8 cellular contexts compared by ENCODE assay signal in genomic region chr1:58895559-58896135, GRCh38.
A peak's percentile ranks its signal among the peaks of the same experiment; 100 is the strongest.
DNase-seq lines count a peak whose midpoint lies in the region; ATAC-seq, FAIRE-seq and TF ChIP-seq lines count a peak whose summit lies in the region.

No MANE protein-coding gene starts in this region.

- H4K20me1 ChIP-seq in HepG2 (ENCODE audit: insufficient read depth, low read length), result no peaks in the 10 kb centered on the region

- no peak overlapping the region for H3K4me3 Mint-ChIP-seq in mesothelial cell of epicardium

- WGBS in right lobe of liver (ENCODE audit: insufficient coverage, low coverage, low lambda C conversion rate, missing lambda C conversion rate), result 100% methylated on average over 2 of the region's 5 CpGs
- 79% methylated on average over 5 of the region's 5 CpGs for WGBS in HepG2 (ENCODE audit: low lambda C conversion rate)
- 80 to 85% methylated on average over 5 of the region's 5 CpGs for WGBS in aorta, 2 donors

- no peak overlapping the region for H2AFZ ChIP-seq in HepG2 (ENCODE audit: low read length)

- no peak for FAIRE-seq in HepG2 (lab: Jason Lieb, UNC)

- H3K9me3 ChIP-seq in right lobe of liver, result no peaks in the 10 kb centered on the region
- no peaks in the 10 kb centered on the region for H3K9me3 ChIP-seq in HepG2 (ENCODE audit: low read length)
- no peaks in the 10 kb centered on the region for H3K9me3 ChIP-seq in ascending aorta
- H3K9me3 ChIP-seq in aorta (ENCODE audit: control insufficient read depth, low read length), result no peaks in the 10 kb centered on the region

- H3K9ac ChIP-seq in HepG2 (ENCODE audit: insufficient read depth, low read depth, low read length), result no peak overlapping the region

- intact Hi-C loops in right lobe of liver (cut with DNase I), result loop anchor here in 1 of 2 donors (10.0 kb wide), 1 partner anchor 149 kb away; no protein-coding TSS in a partner anchor
- intact Hi-C loops in HepG2 (cut with micrococcal nuclease; ENCODE audit: unreplicated experiment), result no loop called here
- intact Hi-C loops in ascending aorta (cut with DNase I), result no loop called here
- intact Hi-C loops in aorta (cut with DNase I), result no loop called here

- no peak overlapping the region for H3K27ac ChIP-seq in right lobe of liver
- no peak overlapping the region for H3K27ac ChIP-seq in HepG2 (ENCODE audit: extremely low read length, insufficient read depth, low read length)
- peak overlapping the region; percentile 61 to 62 for H3K27ac ChIP-seq in ascending aorta
- H3K27ac ChIP-seq in aorta (ENCODE audit: low read depth in 1 of 2, low read length in 2 of 2), result no peak overlapping the region

- POLR2A ChIA-PET in HepG2 (lab: Yijun Ruan, JAX), result interaction anchor here (1.1 to 2.0 kb wide), 2 partner anchors 10 to 12 kb away, joined by 3 to 5 read pairs; no protein-coding TSS in a partner anchor
- POLR2A ChIA-PET in GM10248 (lab: Yijun Ruan, JAX), result interaction anchor here (0.5 kb wide), 1 partner anchor 381 kb away, joined by 3 read pairs; no protein-coding TSS in a partner anchor

- no peaks in the 10 kb centered on the region for H3K36me3 ChIP-seq in right lobe of liver
- H3K36me3 ChIP-seq in HepG2 (replicated peaks in 1 of 2; ENCODE audit: control insufficient read depth in 1 of 2, insufficient read depth in 2 of 2, low read length in 2 of 2), result no peaks in the 10 kb centered on the region
- H3K36me3 ChIP-seq in ascending aorta, result no peaks in the 10 kb centered on the region
- H3K36me3 ChIP-seq in aorta (ENCODE audit: control insufficient read depth in 1 of 2, insufficient read depth in 2 of 2, low read length in 1 of 2), result no peaks in the 10 kb centered on the region

- TF ChIP-seq POLR2A in right lobe of liver (IDR thresholded peaks at IDR 0.05) (no peak), HepG2 (IDR thresholded peaks at IDR 0.05; ENCODE audit: insufficient read depth in 1 of 2, low read depth in 2 of 2, low read length in 2 of 2) (no peak)

- H3K27ac Mint-ChIP-seq in mesothelial cell of epicardium, result peak overlapping the region; percentile 61

- H3K9me3 Mint-ChIP-seq in mesothelial cell of epicardium, result no peaks in the 10 kb centered on the region

- H3K4me1 ChIP-seq in right lobe of liver (peaks cover 0 to 15% (median 2%) of the 10 kb centered on the region in 4 donors), HepG2 (ENCODE audit: insufficient read depth, low read length) (peaks cover 65% of the 10 kb centered on the region), ascending aorta (peaks cover 10 to 35% of the 10 kb centered on the region in 2 donors), aorta (ENCODE audit: control insufficient read depth in 1 of 2, insufficient read depth in 2 of 2, low read length in 2 of 2) (no peaks in the 10 kb centered on the region)

- in situ Hi-C loops in HepG2 (cut with HindIII; ENCODE audit: extremely low pct_ligation_motif_present, low pct_unique_long_range_greater_than_20kb), result no loop called here

- H3K4me3 ChIP-seq in right lobe of liver (no peak overlapping the region), HepG2 (replicated peaks in 1 of 3; ENCODE audit: insufficient read depth in 1 of 3, low read depth in 2 of 3, low read length in 3 of 3) (no peak overlapping the region), ascending aorta (no peak overlapping the region), aorta (ENCODE audit: low read length in 2 of 2) (no peak overlapping the region)

- no peaks in the 10 kb centered on the region for H3K36me3 Mint-ChIP-seq in mesothelial cell of epicardium

- BruUV-seq in HepG2 (replicated peaks; lab: Mats Ljungman, UMichigan), result no TSS peak

- H3K4me1 Mint-ChIP-seq in mesothelial cell of epicardium, result peaks cover 34% of the 10 kb centered on the region

- CTCF ChIA-PET in HepG2 (lab: Yijun Ruan, JAX; ENCODE audit: low intra/inter-chr PET ratio, low total read pairs), result no interaction called here
- CTCF ChIA-PET in GM10248 (lab: Yijun Ruan, JAX), result interaction anchor here (0.8 to 1.1 kb wide), 2 partner anchors 15 to 17 kb away, joined by 3 read pairs; no protein-coding TSS in a partner anchor

- TF ChIP-seq RAD21 in HepG2 (CRISPR knock-in tag; IDR thresholded peaks at IDR 0.05), result no peak

- no peaks in the 10 kb centered on the region for H3K27me3 ChIP-seq in right lobe of liver
- H3K27me3 ChIP-seq in HepG2 (ENCODE audit: control insufficient read depth in 1 of 2, insufficient read depth in 2 of 2, low read length in 2 of 2), result no peaks in the 10 kb centered on the region
- H3K27me3 ChIP-seq in ascending aorta, result no peaks in the 10 kb centered on the region
- H3K27me3 ChIP-seq in aorta (ENCODE audit: control insufficient read depth in 1 of 2, insufficient read depth in 2 of 2, low read length in 1 of 2), result no peaks in the 10 kb centered on the region

- no peaks in the 10 kb centered on the region for H3K27me3 Mint-ChIP-seq in mesothelial cell of epicardium (ENCODE audit: low read depth)

- no peak for TF ChIP-seq CTCF in right lobe of liver (IDR thresholded peaks at IDR 0.05)
- no peak for TF ChIP-seq CTCF in HepG2 (CRISPR knock-in tag; IDR thresholded peaks at IDR 0.05)
- TF ChIP-seq CTCF in ascending aorta (IDR thresholded peaks at IDR 0.05), result no peak
- TF ChIP-seq CTCF in mesothelial cell of epicardium (IDR thresholded peaks at IDR 0.05; ENCODE audit: unreplicated experiment), result no peak
- no peak for TF ChIP-seq CTCF in GM10248 (IDR thresholded peaks at IDR 0.05; ENCODE audit: control extremely low read depth, extremely low read depth, low read depth, missing control alignments)

- no peak for TF ChIP-seq EP300 in HepG2 (IDR thresholded peaks at IDR 0.05; ENCODE audit: low read depth in 2 of 2, low read length in 2 of 2)
- TF ChIP-seq EP300 in HepG2 (CRISPR knock-in tag; IDR thresholded peaks at IDR 0.05; ENCODE audit: borderline replicate concordance), result no peak

- ATAC-seq in right lobe of liver (peak; percentile 6 to 31 (median 24)), HepG2 (no peak), aorta (ENCODE audit: low FRiP score) (peak; percentile 43), GM18868 (IDR thresholded peaks at IDR 0.05; ENCODE audit: unreplicated experiment) (no peak)

- DNase-seq in right lobe of liver, result no peak
- no peak for DNase-seq in HepG2 (ENCODE audit: low spot score)
- DNase-seq in ascending aorta (ENCODE audit: low spot score in 2 of 2), result no peak
- no peak for DNase-seq in mesothelial cell of epicardium (ENCODE audit: low spot score in 2 of 2, unreplicated experiment in 2 of 2)
- DNase-seq in aorta, result no peak
- no peak for DNase-seq in NAMALWA (ENCODE audit: low spot score)
- DNase-seq in GM10248 (ENCODE audit: extremely low spot score), result no peak

- H3K4me2 ChIP-seq in HepG2 (ENCODE audit: low read depth, low read length), result no peak overlapping the region

- H3K79me2 ChIP-seq in HepG2 (ENCODE audit: insufficient read depth, low read length), result no peaks in the 10 kb centered on the region

TF ChIP-seq in HepG2, 621 proteins besides CTCF, POLR2A, EP300 and RAD21:
- no peak for TF ChIP-seq ZNF496 (CRISPR knock-in tag; IDR thresholded peaks at IDR 0.05; ENCODE audit: insufficient replicate concordance)
- no peak for TF ChIP-seq MAZ (IDR thresholded peaks at IDR 0.05; ENCODE audit: borderline replicate concordance, low read depth, low read length)
- no peak for TF ChIP-seq MAZ (CRISPR knock-in tag; IDR thresholded peaks at IDR 0.05; ENCODE audit: low read depth)
- no peak for TF ChIP-seq GZF1 (CRISPR knock-in tag; IDR thresholded peaks at IDR 0.05)
- no peak for TF ChIP-seq ZNF460 (CRISPR knock-in tag; IDR thresholded peaks at IDR 0.05; ENCODE audit: borderline replicate concordance)
- TF ChIP-seq ZNF138 (CRISPR knock-in tag; IDR thresholded peaks at IDR 0.05; ENCODE audit: low read depth), result no peak
- TF ChIP-seq ZNF441 (CRISPR knock-in tag; IDR thresholded peaks at IDR 0.05; ENCODE audit: borderline replicate concordance), result no peak
- no peak for TF ChIP-seq ZNF10 (CRISPR knock-in tag; IDR thresholded peaks at IDR 0.05; ENCODE audit: borderline replicate concordance, low read depth)
- TF ChIP-seq HMGA1 (CRISPR knock-in tag; conservative IDR thresholded peaks at IDR 0.05), result no peak
- TF ChIP-seq DPF2 (CRISPR knock-in tag; IDR thresholded peaks at IDR 0.05; ENCODE audit: borderline replicate concordance, low read depth), result no peak
TF ChIP-seq in HepG2: peak in this region for 0.

Comparison
In these comparisons a context has a peak if more than half of its experiments do, and no peak if none do; other contexts are left out.
1. ATAC-seq: peak in right lobe of liver (4 of 4) and aorta (single experiment); none in HepG2 (single experiment) and GM18868 (single experiment).
2. H3K27ac ChIP-seq: peak in ascending aorta (2 of 2); none in right lobe of liver (0 of 3), HepG2 (single experiment) and aorta (0 of 2).